In the genomic region with DNA sequence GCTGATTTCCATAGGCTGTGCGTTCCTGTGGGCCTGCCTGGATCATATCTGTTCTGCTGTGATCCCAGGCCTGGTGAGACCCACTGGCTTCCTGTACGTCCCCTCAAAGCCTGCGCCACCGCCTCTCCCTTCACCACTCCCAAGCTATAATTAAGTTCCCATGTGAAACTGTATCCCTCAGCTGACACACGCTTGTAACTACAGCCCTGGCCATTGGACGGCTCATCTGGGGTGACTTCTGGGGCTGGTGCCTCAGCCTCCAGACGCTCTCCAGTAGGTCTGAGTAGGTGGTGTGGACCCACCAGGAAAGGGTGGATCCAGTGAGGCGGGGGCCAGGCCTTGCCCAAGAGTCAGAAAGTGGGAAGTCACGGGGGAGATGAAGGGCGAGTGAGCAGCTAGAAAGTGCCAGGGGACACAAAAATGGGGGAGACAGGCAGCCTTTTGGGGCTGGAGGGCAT, we compare ENCODE assay signal across 10 cellular contexts. TPM values are rescaled to one million over a fixed set of nuclear protein-coding genes. Genes with fewer than 3 reads are reported as not detected.
DNase-seq lines count a peak whose midpoint lies in the region; ATAC-seq and TF ChIP-seq lines count a peak whose summit lies in the region.
"Had no signal": no experiment of that assay in that cellular context is flagged by ENCODE, and none has a peak within 500 bp of the region (broad histone marks: within the 10 kb centered on the region; RNA-seq: fewer than 3 reads in every experiment).

No MANE protein-coding gene starts in this region.

- H3K36me3 Mint-ChIP-seq in stimulated activated effector memory CD8-positive, alpha-beta T cell treated with anti-CD3 and anti-CD28 coated beads, Interleukin-12 subunit alpha, Interleukin-12 subunit beta, amount 100 ng/mL, for 72 hours = no peaks in the 10 kb centered on the region

- H3K9me3 Mint-ChIP-seq in stimulated activated effector memory CD8-positive, alpha-beta T cell treated with anti-CD3 and anti-CD28 coated beads, Interleukin-12 subunit alpha, Interleukin-12 subunit beta, amount 100 ng/mL, for 72 hours = no peaks in the 10 kb centered on the region

- intact Hi-C loops in heart left ventricle (cut with DNase I) = no loop called here

- no peaks in the 10 kb centered on the region for H3K27me3 ChIP-seq in heart left ventricle

- peak overlapping the region; percentile 44 for H3K27ac Mint-ChIP-seq in stimulated activated effector memory CD8-positive, alpha-beta T cell treated with anti-CD3 and anti-CD28 coated beads, Interleukin-12 subunit alpha, Interleukin-12 subunit beta, amount 100 ng/mL, for 72 hours

- peaks cover 0 to 65% (median 46%) of the 10 kb centered on the region in 12 donors for H3K4me1 ChIP-seq in heart left ventricle

- no peaks in the 10 kb centered on the region for H3K36me3 ChIP-seq in heart left ventricle

- H3K27ac ChIP-seq in heart left ventricle = peak overlapping the region in 9 of 12 donors; percentile 0 to 70 (median 59)

- H3K4me3 ChIP-seq in heart left ventricle = no peak overlapping the region

- no peak overlapping the region for H3K4me3 Mint-ChIP-seq in stimulated activated effector memory CD8-positive, alpha-beta T cell treated with anti-CD3 and anti-CD28 coated beads, Interleukin-12 subunit alpha, Interleukin-12 subunit beta, amount 100 ng/mL, for 72 hours

- TF ChIP-seq CTCF in heart left ventricle (IDR thresholded peaks at IDR 0.05) = no peak

- TF ChIP-seq POLR2A in heart left ventricle (IDR thresholded peaks at IDR 0.05) = no peak

- 40 to 52% (median 45%) methylated on average over 10 of the region's 10 CpGs for WGBS in heart left ventricle, 4 donors

- H3K4me1 Mint-ChIP-seq in stimulated activated effector memory CD8-positive, alpha-beta T cell treated with anti-CD3 and anti-CD28 coated beads, Interleukin-12 subunit alpha, Interleukin-12 subunit beta, amount 100 ng/mL, for 72 hours = peaks cover 60% of the 10 kb centered on the region

- ATAC-seq in heart left ventricle = peak; percentile 32 to 75 (median 72)
- ATAC-seq in stimulated activated effector memory CD8-positive, alpha-beta T cell treated with anti-CD3 and anti-CD28 coated beads, Interleukin-12 subunit alpha, Interleukin-12 subunit beta, amount 100 ng/mL, for 72 hours = no peak

- no peaks in the 10 kb centered on the region for H3K9me3 ChIP-seq in heart left ventricle

- DNase-seq in NCI-H748 (lab: John Stamatoyannopoulos, UW; ENCODE audit: unreplicated experiment) = peak; percentile 50
- DNase-seq in NCI-H748 treated with DMSO at 0.1 percent for 48 hours (lab: John Stamatoyannopoulos, UW) = no peak
- DNase-seq in SK-N-DZ (ENCODE audit: low spot score) = peak; percentile 98
- DNase-seq in heart left ventricle = peak in 4 of 5 donors; percentile 30 to 53 (median 49)
- DNase-seq in stimulated activated effector memory CD8-positive, alpha-beta T cell treated with anti-CD3 and anti-CD28 coated beads, Interleukin-12 subunit alpha, Interleukin-12 subunit beta, amount 100 ng/mL, for 72 hours (ENCODE audit: low spot score in 2 of 2) = no peak
- no peak for DNase-seq in activated T-cell treated with anti-CD3 and anti-CD28 coated beads, Interleukin-2, amount 50 U/mL, for 1 hour
- no peak for DNase-seq in SKM-1 treated with dmso at 0.1 percent for 144 hours (lab: John Stamatoyannopoulos, UW; ENCODE audit: unreplicated experiment)
- DNase-seq in OCI-M1 (lab: John Stamatoyannopoulos, UW) = no peak
- DNase-seq: kidney glomerular epithelial cell, MM.1S had no signal

RNA-seq across cellular contexts. Expression of gene PPARD, which starts 21.0 kb away (rescaled TPM):
- polyA plus RNA-seq in SK-N-DZ (2014; cell fraction: cytosol; rRNA removed) = 7.7 and 9.4 TPM in 2 replicates
- 7.1 and 11.0 TPM in 2 replicates for polyA plus RNA-seq in SK-N-DZ (2014; cell fraction: nucleus; rRNA removed)
- 10 to 100 TPM; 10.0 to 22.0 (median 13.4) TPM for total RNA-seq in heart left ventricle
- polyA plus RNA-seq in heart left ventricle = 10 to 100 TPM; 13.8 to 23.8 TPM

Comparison
In these comparisons a context has a peak if more than half of its experiments do, and no peak if none do; other contexts are left out.
1. DNase-seq: peak in NCI-H748 (single experiment), SK-N-DZ (single experiment) and heart left ventricle (4 of 5); none in NCI-H748 treated with DMSO at 0.1 percent for 48 hours (single experiment), stimulated activated effector memory CD8-positive, alpha-beta T cell treated with anti-CD3 and anti-CD28 coated beads, Interleukin-12 subunit alpha, Interleukin-12 subunit beta, amount 100 ng/mL, for 72 hours (0 of 2), activated T-cell treated with anti-CD3 and anti-CD28 coated beads, Interleukin-2, amount 50 U/mL, for 1 hour (single experiment), SKM-1 treated with dmso at 0.1 percent for 144 hours (single experiment) and OCI-M1 (single experiment).